In the genomic region with DNA sequence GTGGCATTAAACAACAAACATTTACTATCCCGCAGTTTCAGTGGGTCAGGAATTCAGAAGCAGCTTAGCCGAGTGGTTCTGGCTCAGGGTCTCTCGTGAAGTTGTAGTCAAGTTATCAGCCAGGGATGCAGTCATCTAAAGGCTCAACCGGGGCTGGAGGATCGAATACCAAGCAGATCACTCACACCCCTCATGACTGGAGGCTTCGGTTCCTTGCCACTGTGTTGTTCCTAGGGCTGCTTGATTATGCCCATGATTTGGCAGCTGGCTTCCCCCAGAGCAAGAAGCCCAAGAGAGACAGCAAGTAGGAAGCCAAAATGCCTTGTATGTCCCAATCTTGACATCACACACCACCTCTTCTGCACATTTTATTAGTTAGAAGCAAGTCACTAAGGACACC, we compare ENCODE assay signal across 20 cellular contexts. TPM values are rescaled to one million over a fixed set of nuclear protein-coding genes. Genes with fewer than 3 reads are reported as not detected.
DNase-seq lines count a peak whose midpoint lies in the region; ATAC-seq, FAIRE-seq and TF ChIP-seq lines count a peak whose summit lies in the region.
"Had no signal": no experiment of that assay in that cellular context is flagged by ENCODE, and none has a peak within 500 bp of the region (broad histone marks: within the 10 kb centered on the region; RNA-seq: fewer than 3 reads in every experiment).

No MANE protein-coding gene starts in this region.

- POLR2A ChIA-PET in HepG2 (lab: Yijun Ruan, JAX): no interaction called here

- no peaks in the 10 kb centered on the region for H3K79me2 ChIP-seq in HepG2 (ENCODE audit: insufficient read depth, low read length)

- H3K27ac ChIP-seq in HepG2 (ENCODE audit: extremely low read length, insufficient read depth, low read length): no peak overlapping the region
- H3K27ac ChIP-seq: 22Rv1, KMS-11 had no signal

- H3K4me1 ChIP-seq in HepG2 (ENCODE audit: insufficient read depth, low read length): peaks cover 10% of the 10 kb centered on the region

- FAIRE-seq in urothelium cell line (lab: Jason Lieb, UNC): no peak
- no peak for FAIRE-seq in HepG2 (lab: Jason Lieb, UNC)
- FAIRE-seq: frontal cortex, islet of Langerhans had no signal

- no peaks in the 10 kb centered on the region for H3K9me3 ChIP-seq in HepG2 (ENCODE audit: low read length)

- peak; percentile 56 for DNase-seq in NCI-H526 treated with DMSO at 0.1 percent for 48 hours (lab: John Stamatoyannopoulos, UW)
- no peak for DNase-seq in NCI-H526 (lab: John Stamatoyannopoulos, UW)
- DNase-seq in amniotic stem cell (lab: John Stamatoyannopoulos, UW): peak; percentile 19
- DNase-seq in iris pigment epithelial cell (ENCODE audit: low read depth): peak; percentile 78
- DNase-seq in urothelium cell line (ENCODE audit: low spot score): peak; percentile 52
- no peak for DNase-seq in activated gamma-delta T cell (lab: John Stamatoyannopoulos, UW)
- DNase-seq in HepG2 (ENCODE audit: low spot score): no peak
- DNase-seq: activated T-cell treated with anti-CD3 and anti-CD28 coated beads, Interleukin-2, amount 50 U/mL, for 72 hours; amygdala; GF-D8; NCI-H187; Right ventricle myocardium superior; stimulated activated CD4-positive, alpha-beta T cell treated with anti-CD3 and anti-CD28 coated beads, Interleukin-4, amount 100 ng/mL, for 4 hours; T-helper 9 cell had no signal

- TF ChIP-seq EP300 in HepG2 (IDR thresholded peaks at IDR 0.05; ENCODE audit: low read depth in 2 of 2, low read length in 2 of 2): no peak
- no peak for TF ChIP-seq EP300 in HepG2 (CRISPR knock-in tag; IDR thresholded peaks at IDR 0.05; ENCODE audit: borderline replicate concordance)

- intact Hi-C loops in HepG2 (cut with micrococcal nuclease; ENCODE audit: unreplicated experiment): no loop called here

- H3K36me3 ChIP-seq in HepG2 (replicated peaks in 1 of 2; ENCODE audit: control insufficient read depth in 1 of 2, insufficient read depth in 2 of 2, low read length in 2 of 2): no peaks in the 10 kb centered on the region

- no peak for TF ChIP-seq POLR2A in HepG2 (IDR thresholded peaks at IDR 0.05; ENCODE audit: insufficient read depth in 1 of 2, low read depth in 2 of 2, low read length in 2 of 2)

- no peaks in the 10 kb centered on the region for H4K20me1 ChIP-seq in HepG2 (ENCODE audit: insufficient read depth, low read length)

- no peak overlapping the region for H3K4me2 ChIP-seq in HepG2 (ENCODE audit: low read depth, low read length)
- H3K4me2 ChIP-seq: KMS-11 had no signal

- in situ Hi-C loops in HepG2 (cut with HindIII; ENCODE audit: extremely low pct_ligation_motif_present, low pct_unique_long_range_greater_than_20kb): no loop called here

- no peak overlapping the region for H3K9ac ChIP-seq in HepG2 (ENCODE audit: insufficient read depth, low read depth, low read length)
- H3K9ac ChIP-seq: KMS-11 had no signal

- BruUV-seq in HepG2 (replicated peaks; lab: Mats Ljungman, UMichigan): no TSS peak

- no peak for TF ChIP-seq RAD21 in HepG2 (CRISPR knock-in tag; IDR thresholded peaks at IDR 0.05)

- H3K27me3 ChIP-seq in HepG2 (ENCODE audit: control insufficient read depth in 1 of 2, insufficient read depth in 2 of 2, low read length in 2 of 2): peaks cover 1 to 5% of the 10 kb centered on the region in 2 experiments; a peak in 3 of 5 replicates

- CTCF ChIA-PET in HepG2 (lab: Yijun Ruan, JAX; ENCODE audit: low intra/inter-chr PET ratio, low total read pairs): no interaction called here

- H2AFZ ChIP-seq in HepG2 (ENCODE audit: low read length): no peak overlapping the region

- ATAC-seq in HG02623 (IDR thresholded peaks at IDR 0.05; ENCODE audit: unreplicated experiment): no peak
- ATAC-seq in HepG2: no peak
- ATAC-seq: activated T-cell treated with anti-CD3 and anti-CD28 coated beads, Interleukin-2, amount 50 U/mL, for 72 hours; stimulated activated effector memory CD8-positive, alpha-beta T cell treated with anti-CD3 and anti-CD28 coated beads, Interleukin-12 subunit alpha, Interleukin-12 subunit beta, amount 100 ng/mL, for 72 hours had no signal

- WGBS in HepG2 (ENCODE audit: low lambda C conversion rate): 35% methylated on average over 3 of the region's 6 CpGs

- no peak overlapping the region for H3K4me3 ChIP-seq in HepG2 (replicated peaks in 1 of 3; ENCODE audit: insufficient read depth in 1 of 3, low read depth in 2 of 3, low read length in 3 of 3)

- TF ChIP-seq CTCF in HepG2 (CRISPR knock-in tag; IDR thresholded peaks at IDR 0.05): no peak

TF ChIP-seq in HepG2, 621 proteins besides CTCF, POLR2A, EP300 and RAD21:
- no peak for TF ChIP-seq ZNF589 (CRISPR knock-in tag; conservative IDR thresholded peaks at IDR 0.05)
- TF ChIP-seq ZNF335 (CRISPR knock-in tag; IDR thresholded peaks at IDR 0.05): no peak
- TF ChIP-seq SMARCC2 (IDR thresholded peaks at IDR 0.05): no peak
- TF ChIP-seq ZNF329 (CRISPR knock-in tag; IDR thresholded peaks at IDR 0.05; ENCODE audit: low read depth): no peak
- no peak for TF ChIP-seq RXRA (CRISPR knock-in tag; IDR thresholded peaks at IDR 0.05)
- no peak for TF ChIP-seq STAG1 (CRISPR knock-in tag; IDR thresholded peaks at IDR 0.05)
- TF ChIP-seq AHR (CRISPR knock-in tag; IDR thresholded peaks at IDR 0.05): no peak

RNA-seq across cellular contexts. Expression of a gene that starts 33.9 kb away (rescaled TPM):
- 0.14 and 0.18 TPM in 2 replicates for total RNA-seq in HepG2 (2016; rRNA removed; fragmentation: Illumina TruSeq; extraction: Trizol)
- under 0.01 and 0.20 TPM in 2 replicates for total RNA-seq in HepG2 (2016; cell fraction: cytosol; rRNA removed; fragmentation: Illumina TruSeq; extraction: Trizol; ENCODE audit: low read depth)
- 0.10 and 0.35 TPM in 2 replicates for total RNA-seq in HepG2 (2016; cell fraction: insoluble cytoplasmic fraction; rRNA removed; fragmentation: Illumina TruSeq; extraction: Trizol)
- total RNA-seq in HepG2 (2016; cell fraction: membrane; rRNA removed; fragmentation: Illumina TruSeq; extraction: Trizol): 0.21 and 0.28 TPM in 2 replicates
- 0.22 and 0.28 TPM in 2 replicates for total RNA-seq in HepG2 (2016; cell fraction: nucleus; rRNA removed; fragmentation: Illumina TruSeq; extraction: Trizol)
- 0.11 and 0.16 TPM in 2 replicates for polyA plus RNA-seq in HepG2 (2011; rRNA removed)
- 0.08 and 0.15 TPM in 2 replicates for polyA plus RNA-seq in HepG2 (2011; cell fraction: cytosol; rRNA removed)
- 0.03 and 0.08 TPM in 2 replicates for polyA plus RNA-seq in HepG2 (2011; cell fraction: nucleus; rRNA removed)
- polyA plus RNA-seq in HepG2 (2012): 0.09 and 0.12 TPM in 2 replicates
- 0.03 and 0.06 TPM in 2 replicates for polyA plus RNA-seq in HepG2 (2016; cell fraction: cytosol; fragmentation: Illumina TruSeq; extraction: Trizol; ENCODE audit: low read depth)
- polyA plus RNA-seq in HepG2 (2016; cell fraction: insoluble cytoplasmic fraction; fragmentation: Illumina TruSeq; extraction: Trizol; ENCODE audit: low read depth): 0.08 and 0.19 TPM in 2 replicates
- 0.07 and 0.12 TPM in 2 replicates for polyA plus RNA-seq in HepG2 (2016; cell fraction: membrane; fragmentation: Illumina TruSeq; extraction: Trizol; ENCODE audit: low read depth)
- 0.34 and 0.37 TPM in 2 replicates for polyA plus RNA-seq in HepG2 (2016; cell fraction: nucleus; fragmentation: Illumina TruSeq; extraction: Trizol; ENCODE audit: insufficient read depth, low read depth)
- 0.42 and 6.4 TPM in 2 replicates for polyA minus RNA-seq in HepG2 (2011; rRNA and poly(A)+ RNA removed; ENCODE audit: low replicate concordance)
- 0.10 and 0.18 TPM in 2 replicates for polyA minus RNA-seq in HepG2 (2011; cell fraction: cytosol; rRNA and poly(A)+ RNA removed)
- 0.12 and 0.13 TPM in 2 replicates for polyA minus RNA-seq in HepG2 (2011; cell fraction: nucleus; rRNA and poly(A)+ RNA removed)

RNA-seq across cellular contexts. Expression of a gene that starts 46.0 kb away (rescaled TPM):
- total RNA-seq in HepG2 (2016; rRNA removed; fragmentation: Illumina TruSeq; extraction: Trizol): 0.13 TPM in 1 of 2 replicates, not detected in the other
- total RNA-seq in HepG2 (2016; cell fraction: cytosol; rRNA removed; fragmentation: Illumina TruSeq; extraction: Trizol; ENCODE audit: low read depth): 0.18 and 0.20 TPM in 2 replicates
- total RNA-seq in HepG2 (2016; cell fraction: insoluble cytoplasmic fraction; rRNA removed; fragmentation: Illumina TruSeq; extraction: Trizol): 0.09 TPM in 1 of 2 replicates, not detected in the other
- 0.38 and 0.59 TPM in 2 replicates for total RNA-seq in HepG2 (2016; cell fraction: membrane; rRNA removed; fragmentation: Illumina TruSeq; extraction: Trizol)
- total RNA-seq in HepG2 (2016; cell fraction: nucleus; rRNA removed; fragmentation: Illumina TruSeq; extraction: Trizol): not detected in 2 replicates
- polyA plus RNA-seq in HepG2 (2011; rRNA removed): not detected in 2 replicates
- polyA plus RNA-seq in HepG2 (2011; cell fraction: cytosol; rRNA removed): 0.04 TPM in 1 of 2 replicates, not detected in the other
- not detected in 2 replicates for polyA plus RNA-seq in HepG2 (2011; cell fraction: nucleus; rRNA removed)
- not detected in 2 replicates for polyA plus RNA-seq in HepG2 (2012)
- polyA plus RNA-seq in HepG2 (2016; cell fraction: cytosol; fragmentation: Illumina TruSeq; extraction: Trizol; ENCODE audit: low read depth): 0.44 and 0.54 TPM in 2 replicates
- polyA plus RNA-seq in HepG2 (2016; cell fraction: insoluble cytoplasmic fraction; fragmentation: Illumina TruSeq; extraction: Trizol; ENCODE audit: low read depth): 0.12 and 0.17 TPM in 2 replicates
- polyA plus RNA-seq in HepG2 (2016; cell fraction: membrane; fragmentation: Illumina TruSeq; extraction: Trizol; ENCODE audit: low read depth): 0.19 and 0.43 TPM in 2 replicates
- polyA plus RNA-seq in HepG2 (2016; cell fraction: nucleus; fragmentation: Illumina TruSeq; extraction: Trizol; ENCODE audit: insufficient read depth, low read depth): not detected in 2 replicates
- 0.65 TPM in 1 of 2 replicates, not detected in the other for polyA minus RNA-seq in HepG2 (2011; rRNA and poly(A)+ RNA removed; ENCODE audit: low replicate concordance)
- not detected in 2 replicates for polyA minus RNA-seq in HepG2 (2011; cell fraction: cytosol; rRNA and poly(A)+ RNA removed)
- polyA minus RNA-seq in HepG2 (2011; cell fraction: nucleus; rRNA and poly(A)+ RNA removed): not detected in 2 replicates
- total RNA-seq: activated T-cell treated with anti-CD3 and anti-CD28 coated beads, Interleukin-2, amount 50 U/mL, for 72 hours had no signal

Comparison
In these comparisons a context has a peak if more than half of its experiments do, and no peak if none do; other contexts are left out.
1. DNase-seq: peak in NCI-H526 treated with DMSO at 0.1 percent for 48 hours (single experiment), amniotic stem cell (single experiment), iris pigment epithelial cell (single experiment) and urothelium cell line (single experiment); none in NCI-H526 (0 of 2), activated gamma-delta T cell (single experiment) and HepG2 (single experiment).